In the genomic region with DNA sequence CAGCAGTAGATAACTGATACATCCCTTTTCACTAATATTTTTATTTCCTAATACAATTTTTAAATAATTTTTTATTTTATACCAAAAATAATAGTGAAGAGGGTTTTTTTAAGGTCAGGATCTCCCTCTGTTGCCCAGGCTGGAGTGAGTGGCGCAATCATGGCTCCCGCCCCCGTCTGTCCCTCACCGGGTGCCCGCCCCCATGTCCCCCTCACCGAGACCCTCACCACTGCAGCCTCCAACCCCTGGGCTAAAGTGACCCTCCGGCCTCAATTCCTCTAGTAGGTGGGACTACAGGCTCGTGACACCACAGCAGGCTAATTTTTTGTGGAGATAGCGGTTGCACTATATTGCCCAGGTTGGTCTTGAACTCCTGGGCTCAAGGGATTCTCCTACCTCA, we compare ENCODE assay signal across 1 cellular context.
TF ChIP-seq lines count a peak whose summit lies in the region.

No MANE protein-coding gene starts in this region.

TF ChIP-seq in K562, 482 proteins besides CTCF, POLR2A, EP300 and RAD21:
- TF ChIP-seq ZBTB11 (CRISPR knock-in tag; IDR thresholded peaks at IDR 0.05): peak in 1 of 3 experiments; percentile 32; a peak in 1 of 6 replicates
- no peak for TF ChIP-seq MNT (conservative IDR thresholded peaks at IDR 0.05)
- TF ChIP-seq NFYB (IDR thresholded peaks at IDR 0.05; ENCODE audit: extremely low read depth, insufficient read length): peak; percentile 1
- 0 out of 2 replicates have a peak, but pooled peaks have one; percentile 1 for TF ChIP-seq NCOR1 (IDR thresholded peaks at IDR 0.05)
- no peak for TF ChIP-seq CEBPG (CRISPR knock-in tag; IDR thresholded peaks at IDR 0.05)
- TF ChIP-seq CEBPG (tag; conservative IDR thresholded peaks at IDR 0.05 in 1 of 2, IDR thresholded peaks at IDR 0.05 in 1 of 2): peak in 1 of 2 experiments; percentile 53; a peak in 2 of 4 replicates
- no peak for TF ChIP-seq SIN3B (IDR thresholded peaks at IDR 0.05; ENCODE audit: low read depth)
- peak in 1 of 2 experiments; percentile 10; a peak in 1 of 4 replicates for TF ChIP-seq TEAD1 (CRISPR knock-in tag; IDR thresholded peaks at IDR 0.05)
- peak; percentile 56; the same call in 1 of the 2 replicates for TF ChIP-seq CEBPB (tag; IDR thresholded peaks at IDR 0.05)
